ENCODE assay signal across 12 cellular contexts in genomic region chr19:19474950-19475781, GRCh38. TPM values are rescaled to one million over a fixed set of nuclear protein-coding genes. Genes with fewer than 3 reads are reported as not detected.
DNase-seq lines count a peak whose midpoint lies in the region; ATAC-seq and TF ChIP-seq lines count a peak whose summit lies in the region.
"Had no signal": no experiment of that assay in that cellular context is flagged by ENCODE, and none has a peak within 500 bp of the region (broad histone marks: within the 10 kb centered on the region; RNA-seq: fewer than 3 reads in every experiment).

No MANE protein-coding gene starts in this region.

- H3K27ac ChIP-seq in SK-N-MC (peak overlapping the region; percentile 31; the same call in 1 of the 2 replicates), iPS-20b (ENCODE audit: low read length) (no peak overlapping the region), gastrocnemius medialis (peak overlapping the region; percentile 38 to 64 (median 58))
- H3K27ac ChIP-seq: tibial artery had no signal

- ATAC-seq in gastrocnemius medialis (peak in 1 of 2 donors; percentile 76), HG02973 (IDR thresholded peaks at IDR 0.05; ENCODE audit: unreplicated experiment) (no peak)

- H3K36me3 ChIP-seq in SK-N-MC (ENCODE audit: insufficient read depth, low read length) (peaks cover 16% of the 10 kb centered on the region; the same call in 1 of the 2 replicates), iPS-20b (ENCODE audit: insufficient read depth, low read depth, low read length) (peaks cover 16% of the 10 kb centered on the region), gastrocnemius medialis (no peaks in the 10 kb centered on the region)

- H3K4me1 ChIP-seq in iPS-20b (ENCODE audit: insufficient read depth, low read length) (peaks cover 24% of the 10 kb centered on the region), gastrocnemius medialis (peaks cover 29 to 36% of the 10 kb centered on the region in 2 donors)

- TF ChIP-seq POLR2A in gastrocnemius medialis (IDR thresholded peaks at IDR 0.05), result no peak

- H3K9ac ChIP-seq in SK-N-MC (ENCODE audit: insufficient read length) (no peak overlapping the region), iPS-20b (ENCODE audit: low read depth, low read length) (peak overlapping the region; percentile 57; the same call in 1 of the 2 replicates)

- H3K36me3 Mint-ChIP-seq in T-helper 2 cell treated with Interferon-gamma antibody and Interleukin-4, amounts not matched to agents 5 μg/mL and 100 μg/mL, for 36 hours (ENCODE audit: low read depth), result peaks cover 39% of the 10 kb centered on the region

- no peak for TF ChIP-seq CTCF in gastrocnemius medialis (IDR thresholded peaks at IDR 0.05 in 4 of 5, conservative IDR thresholded peaks at IDR 0.05 in 1 of 5)

- peaks cover 65% of the 10 kb centered on the region for H3K4me1 Mint-ChIP-seq in T-helper 2 cell treated with Interferon-gamma antibody and Interleukin-4, amounts not matched to agents 5 μg/mL and 100 μg/mL, for 36 hours (ENCODE audit: low read depth)

- H3K9me3 Mint-ChIP-seq in T-helper 2 cell treated with Interferon-gamma antibody and Interleukin-4, amounts not matched to agents 5 μg/mL and 100 μg/mL, for 36 hours, result peaks cover 5% of the 10 kb centered on the region

- H3K27me3 ChIP-seq in iPS-20b (ENCODE audit: insufficient read depth, low read length) (no peaks in the 10 kb centered on the region), gastrocnemius medialis (no peaks in the 10 kb centered on the region)
- H3K27me3 ChIP-seq: tibial artery had no signal

- in situ Hi-C loops in gastrocnemius medialis (cut with MboI; ENCODE audit: low sequenced_read_pairs in 4 of 4), result no loop called here

- DNase-seq in T-helper 2 cell treated with Interferon-gamma antibody and Interleukin-4, amounts not matched to agents 5 μg/mL and 100 μg/mL, for 36 hours (ENCODE audit: low spot score), result no peak
- no peak for DNase-seq in T-helper 2 cell
- DNase-seq in SK-N-MC (ENCODE audit: low read depth, low spot score), result no peak
- DNase-seq in gastrocnemius medialis, result peak in 1 of 2 donors; percentile 40
- no peak for DNase-seq in islet precursor cell
- DNase-seq in NCI-H69 (lab: John Stamatoyannopoulos, UW), result no peak
- DNase-seq: 8988T, NCI-H345, SHP77, tibial artery had no signal

- H3K27ac Mint-ChIP-seq in T-helper 2 cell treated with Interferon-gamma antibody and Interleukin-4, amounts not matched to agents 5 μg/mL and 100 μg/mL, for 36 hours, result peak overlapping the region; percentile 88

- no peak overlapping the region for H3K4me3 ChIP-seq in SK-N-MC
- peak overlapping the region; percentile 65 for H3K4me3 ChIP-seq in iPS-20b (ENCODE audit: low read length)
- H3K4me3 ChIP-seq in gastrocnemius medialis, result no peak overlapping the region
- H3K4me3 ChIP-seq: tibial artery had no signal

- no peaks in the 10 kb centered on the region for H3K27me3 Mint-ChIP-seq in T-helper 2 cell treated with Interferon-gamma antibody and Interleukin-4, amounts not matched to agents 5 μg/mL and 100 μg/mL, for 36 hours (ENCODE audit: low read depth)

- H3K4me3 Mint-ChIP-seq in T-helper 2 cell treated with Interferon-gamma antibody and Interleukin-4, amounts not matched to agents 5 μg/mL and 100 μg/mL, for 36 hours, result peak overlapping the region; percentile 65

- no peaks in the 10 kb centered on the region for H3K9me3 ChIP-seq in SK-N-MC (ENCODE audit: low read depth, low read length)
- H3K9me3 ChIP-seq in iPS-20b (ENCODE audit: insufficient read depth, low read depth, low read length), result no peaks in the 10 kb centered on the region
- no peaks in the 10 kb centered on the region for H3K9me3 ChIP-seq in gastrocnemius medialis
- H3K9me3 ChIP-seq: tibial artery had no signal

- intact Hi-C loops in gastrocnemius medialis (cut with DNase I; ENCODE audit: low total_unique reads), result no loop called here

RNA-seq across cellular contexts. Expression of gene TSSK6, which starts 40.2 kb away (rescaled TPM):
- 1 to 10 TPM in 1 of 4 donors, under 1 TPM in 1, not detected in 2; 0.80 to 1.7 TPM for total RNA-seq in gastrocnemius medialis

RNA-seq across cellular contexts. Expression of gene NDUFA13, which starts 40.9 kb away (rescaled TPM):
- total RNA-seq in gastrocnemius medialis, result 100 to 1,000 TPM in 1 of 4 donors, 10 to 100 TPM in 3; 41.8 to 201 (median 50.5) TPM

RNA-seq across cellular contexts. Expression of gene YJEFN3, which starts 53.5 kb away (rescaled TPM):
- total RNA-seq in gastrocnemius medialis, result under 1 TPM in 2 of 4 donors, not detected in 2; 0.18 to 0.31 TPM
